In genomic region chr6:42889815-42890214, GRCh38 we compare ENCODE assay signal across 9 cellular contexts. TPM values are rescaled to one million over a fixed set of nuclear protein-coding genes. Genes with fewer than 3 reads are reported as not detected.
A peak's percentile ranks its signal among the peaks of the same experiment; 100 is the strongest.
DNase-seq lines count a peak whose midpoint lies in the region; ATAC-seq, FAIRE-seq and TF ChIP-seq lines count a peak whose summit lies in the region.
"Had no signal": no experiment of that assay in that cellular context is flagged by ENCODE, and none has a peak within 500 bp of the region (broad histone marks: within the 10 kb centered on the region; RNA-seq: fewer than 3 reads in every experiment).

No MANE protein-coding gene starts in this region.

- peaks cover 3% of the 10 kb centered on the region for H3F3A ChIP-seq in PC-3 (ENCODE audit: low read length, unreplicated experiment)

- H3K4me3 ChIP-seq in PC-3 (ENCODE audit: low read length) (peak overlapping the region; percentile 84), pancreas (peak overlapping the region in 3 of 4 donors; percentile 69 to 96 (median 95))
- peak overlapping the region; percentile 83 for H3K4me3 ChIP-seq in effector memory CD4-positive, alpha-beta T cell (ENCODE audit: insufficient read depth, low read depth, low read length, poor library complexity, severe bottlenecking)

- no peak for FAIRE-seq in pancreas (lab: Jason Lieb, UNC)

- no peaks in the 10 kb centered on the region for H4K20me1 ChIP-seq in PC-3 (ENCODE audit: low read length)

- intact Hi-C loops in PC-3 (cut with micrococcal nuclease): no loop called here
- intact Hi-C loops in pancreas (cut with DNase I): no loop called here

- CTCF ChIA-PET in PC-3 (lab: Charles Lee): no interaction called here

- peaks cover 9% of the 10 kb centered on the region for H3K4me1 ChIP-seq in PC-3 (ENCODE audit: insufficient read depth, low read length)
- no peaks in the 10 kb centered on the region for H3K4me1 ChIP-seq in effector memory CD4-positive, alpha-beta T cell (ENCODE audit: control insufficient read depth, insufficient read depth, low read length, poor library complexity, severe bottlenecking)
- H3K4me1 ChIP-seq in pancreas: peaks cover 0 to 5% (median 3%) of the 10 kb centered on the region in 3 donors

- in situ Hi-C loops in G401 (cut with HindIII; ENCODE audit: low sequenced_read_pairs): no loop called here
- in situ Hi-C loops in KBM-7 (cut with MboI; ENCODE audit: low pct_unique_long_range_greater_than_20kb, low sequenced_read_pairs): no loop called here

- no peaks in the 10 kb centered on the region for H3K9me2 ChIP-seq in PC-3 (replicated peaks; ENCODE audit: low read length)

- peak overlapping the region; percentile 88 for H3K9ac ChIP-seq in PC-3 (ENCODE audit: low read length)

- H3K4me2 ChIP-seq in PC-3 (ENCODE audit: low read length): peak overlapping the region; percentile 88

- H3K27me3 ChIP-seq in PC-3 (ENCODE audit: low read length) (no peaks in the 10 kb centered on the region), pancreas (no peaks in the 10 kb centered on the region)
- no peaks in the 10 kb centered on the region for H3K27me3 ChIP-seq in effector memory CD4-positive, alpha-beta T cell (replicated peaks; ENCODE audit: control insufficient read depth, insufficient read depth, low read length, poor library complexity, severe bottlenecking)

- H3K9me3 ChIP-seq in PC-3 (ENCODE audit: low read length): no peaks in the 10 kb centered on the region
- no peaks in the 10 kb centered on the region for H3K9me3 ChIP-seq in effector memory CD4-positive, alpha-beta T cell (ENCODE audit: control insufficient read depth, low read length)
- H3K9me3 ChIP-seq in pancreas: no peaks in the 10 kb centered on the region

- ATAC-seq in PC-3 (peak; percentile 1; the same call in 1 of the 2 replicates), pancreas (no peak), HG02571 (IDR thresholded peaks at IDR 0.05; ENCODE audit: unreplicated experiment) (no peak), GM21367 (IDR thresholded peaks at IDR 0.05; ENCODE audit: unreplicated experiment) (no peak), GM21515 (IDR thresholded peaks at IDR 0.05; ENCODE audit: unreplicated experiment) (no peak)

- H3K36me3 ChIP-seq in PC-3 (ENCODE audit: low read depth, low read length): peaks cover 10% of the 10 kb centered on the region
- H3K36me3 ChIP-seq in effector memory CD4-positive, alpha-beta T cell (ENCODE audit: control insufficient read depth, insufficient read depth, low read length): peaks cover 12% of the 10 kb centered on the region
- H3K36me3 ChIP-seq in pancreas: peaks cover 0 to 14% (median 12%) of the 10 kb centered on the region in 3 donors

- WGBS in pancreas, 2 donors: 39 to 45% methylated on average over 4 of the region's 4 CpGs

- BruUV-seq in PC-3 (replicated peaks; lab: Mats Ljungman, UMichigan): no TSS peak

- DNase-seq in G401 (ENCODE audit: low spot score) (peak; percentile 29), PC-3 (peak; percentile 22), pancreas (no peak), KBM-7 (no peak)
- no peak for DNase-seq in effector memory CD4-positive, alpha-beta T cell

- H2AFZ ChIP-seq in PC-3 (ENCODE audit: low read length): no peak overlapping the region

- H3K79me2 ChIP-seq in PC-3 (ENCODE audit: low read length): peaks cover 6% of the 10 kb centered on the region

- POLR2A ChIA-PET in PC-3 (lab: Charles Lee; ENCODE audit: unreplicated experiment): interaction anchor here (0.6 kb wide), 3 partner anchors 10 to 270 kb away, joined by 3 to 6 read pairs (median 5); partner anchors contain the start of gene RPL7L1

- TF ChIP-seq CTCF in PC-3 (conservative IDR thresholded peaks at IDR 0.05; ENCODE audit: low read depth, low read length) (no peak), pancreas (IDR thresholded peaks at IDR 0.05) (no peak)

- H3K27ac ChIP-seq in PC-3 (ENCODE audit: low read length) (peak overlapping the region; percentile 87), pancreas (peak overlapping the region in 3 of 4 donors; percentile 84 to 89 (median 88))
- H3K27ac ChIP-seq in effector memory CD4-positive, alpha-beta T cell (ENCODE audit: insufficient read depth, low read length, poor library complexity, severe bottlenecking): peak overlapping the region; percentile 88

RNA-seq across cellular contexts. Expression of gene RPL7L1, which starts 10.4 kb away (rescaled TPM):
- 120 and 159 TPM in 2 replicates for total RNA-seq in G401 (2014; rRNA removed; shearing (Covaris generic))
- 87.6 and 99.5 TPM in 2 replicates for total RNA-seq in PC-3 (2014; rRNA removed)
- total RNA-seq in pancreas: 10 to 100 TPM; 23.7 to 43.9 (median 39.2) TPM
- 10 to 100 TPM; 29.5 to 34.4 TPM for polyA plus RNA-seq in pancreas

RNA-seq across cellular contexts. Expression of gene PTCRA, which starts 26.0 kb away (rescaled TPM):
- not detected in 2 replicates for total RNA-seq in G401 (2014; rRNA removed; shearing (Covaris generic))
- total RNA-seq in PC-3 (2014; rRNA removed) (not detected in 2 replicates), pancreas (under 1 TPM in 1 of 6 donors, not detected in 5; 0.66 TPM)
- polyA plus RNA-seq in pancreas: not detected
- total RNA-seq: NCI-H460 had no signal

RNA-seq across cellular contexts. Expression of gene CNPY3, which starts 39.5 kb away (rescaled TPM):
- total RNA-seq in G401 (2014; rRNA removed; shearing (Covaris generic)): 47.5 and 52.5 TPM in 2 replicates
- total RNA-seq in PC-3 (2014; rRNA removed) (37.5 and 42.2 TPM in 2 replicates), pancreas (10 to 100 TPM; 28.3 to 59.7 (median 34.1) TPM)
- 10 to 100 TPM; 41.9 to 55.4 TPM for polyA plus RNA-seq in pancreas

Comparison
In these comparisons a context has a peak if more than half of its experiments do, and no peak if none do; other contexts are left out.
1. DNase-seq: peak in G401 (single experiment) and PC-3 (single experiment); none in effector memory CD4-positive, alpha-beta T cell (0 of 3), pancreas (0 of 6) and KBM-7 (single experiment).
2. Peak in every context shown above with its lines, with median percentiles within 50 percentile points of each other: H3K27ac ChIP-seq and H3K4me3 ChIP-seq.